ENCODE assay signal across 1 cellular context in the genomic region with DNA sequence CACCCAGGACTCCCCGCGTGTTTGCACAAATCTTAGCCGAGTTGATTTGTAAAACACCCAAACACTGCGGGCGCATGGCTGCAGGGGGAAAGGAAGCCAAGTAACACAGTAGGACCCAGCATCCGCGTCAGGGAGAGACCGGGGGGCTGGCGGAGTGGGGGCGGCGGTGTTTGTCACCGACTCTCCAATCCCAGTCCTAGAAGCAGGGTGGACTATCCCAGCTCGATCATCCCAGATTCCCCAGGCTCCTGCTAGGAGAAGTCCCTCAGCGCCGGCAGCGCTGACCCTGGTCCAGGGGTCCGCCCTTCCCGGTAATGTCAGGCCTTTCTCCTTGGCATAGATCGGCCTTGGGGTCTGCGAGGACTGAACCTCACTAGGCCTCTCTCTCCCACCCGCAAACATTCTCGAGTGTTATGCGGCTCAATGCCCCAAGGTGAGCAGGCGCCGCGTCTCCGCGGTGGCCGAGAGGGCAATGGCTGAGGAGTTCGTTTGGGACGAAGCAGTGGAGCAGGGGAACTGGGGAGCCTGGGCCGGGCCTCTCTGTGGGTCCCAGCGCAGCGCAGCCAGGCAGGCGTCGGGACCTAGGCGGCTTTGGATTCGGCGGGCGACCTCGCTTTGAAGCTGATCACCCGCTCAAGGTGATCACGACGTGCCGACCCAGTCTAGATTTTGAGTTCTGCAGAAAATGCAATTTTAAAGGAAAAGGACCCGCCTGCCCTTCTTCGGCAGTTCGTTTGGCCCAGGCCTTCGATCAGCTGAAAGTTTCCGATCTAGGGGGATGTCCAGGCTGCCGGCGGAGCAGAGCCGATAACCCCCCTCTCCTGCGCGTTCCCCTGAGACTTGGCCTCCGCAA.
TF ChIP-seq lines count a peak whose summit lies in the region.

No MANE protein-coding gene starts in this region.

TF ChIP-seq in SK-N-SH treated with all-trans-retinoic acid at 6 μM for 48 hours, 23 proteins besides CTCF, POLR2A, EP300 and RAD21 (continued from another document):
- TF ChIP-seq TOX (CRISPR knock-in tag; IDR thresholded peaks at IDR 0.05; ENCODE audit: borderline replicate concordance) (no peak), ZFP3 (CRISPR knock-in tag; IDR thresholded peaks at IDR 0.05) (no peak), ZNF565 (CRISPR knock-in tag; conservative IDR thresholded peaks at IDR 0.05; ENCODE audit: low read depth) (no peak)
- TF ChIP-seq, protein P1, sequence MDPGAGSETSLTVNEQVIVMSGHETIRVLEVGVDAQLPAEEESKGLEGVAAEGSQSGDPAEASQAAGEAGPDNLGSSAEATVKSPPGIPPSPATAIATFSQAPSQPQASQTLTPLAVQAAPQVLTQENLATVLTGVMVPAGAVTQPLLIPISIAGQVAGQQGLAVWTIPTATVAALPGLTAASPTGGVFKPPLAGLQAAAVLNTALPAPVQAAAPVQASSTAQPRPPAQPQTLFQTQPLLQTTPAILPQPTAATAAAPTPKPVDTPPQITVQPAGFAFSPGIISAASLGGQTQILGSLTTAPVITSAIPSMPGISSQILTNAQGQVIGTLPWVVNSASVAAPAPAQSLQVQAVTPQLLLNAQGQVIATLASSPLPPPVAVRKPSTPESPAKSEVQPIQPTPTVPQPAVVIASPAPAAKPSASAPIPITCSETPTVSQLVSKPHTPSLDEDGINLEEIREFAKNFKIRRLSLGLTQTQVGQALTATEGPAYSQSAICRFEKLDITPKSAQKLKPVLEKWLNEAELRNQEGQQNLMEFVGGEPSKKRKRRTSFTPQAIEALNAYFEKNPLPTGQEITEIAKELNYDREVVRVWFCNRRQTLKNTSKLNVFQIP (CRISPR knock-in tag; IDR thresholded peaks at IDR 0.05; ENCODE audit: borderline replicate concordance, low read depth) = no peak
